1 cellular context compared by ENCODE assay signal in the genomic region with DNA sequence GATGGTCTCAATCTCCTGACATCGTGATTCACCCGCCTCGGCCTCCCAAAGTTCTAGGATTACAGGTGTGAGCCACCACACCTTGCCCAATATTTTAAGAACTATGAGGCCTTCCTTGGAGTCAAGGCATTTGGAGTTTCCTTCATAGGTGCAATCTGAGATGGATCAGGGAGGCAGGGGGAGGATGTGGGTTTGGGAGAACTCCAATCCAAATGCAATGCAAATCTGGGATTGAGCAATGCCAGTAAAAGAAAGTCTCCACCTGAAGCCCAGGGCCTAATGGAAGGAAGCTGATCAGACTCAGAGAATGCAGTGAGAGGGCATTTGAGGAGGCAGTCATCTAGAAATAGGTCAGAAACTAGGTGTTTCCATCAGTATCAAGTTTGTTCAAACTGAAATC.
TF ChIP-seq lines count a peak whose summit lies in the region.

No MANE protein-coding gene starts in this region.

TF ChIP-seq in HepG2, 621 proteins besides CTCF, POLR2A, EP300 and RAD21 (continued from another document):
- TF ChIP-seq, protein P1, sequence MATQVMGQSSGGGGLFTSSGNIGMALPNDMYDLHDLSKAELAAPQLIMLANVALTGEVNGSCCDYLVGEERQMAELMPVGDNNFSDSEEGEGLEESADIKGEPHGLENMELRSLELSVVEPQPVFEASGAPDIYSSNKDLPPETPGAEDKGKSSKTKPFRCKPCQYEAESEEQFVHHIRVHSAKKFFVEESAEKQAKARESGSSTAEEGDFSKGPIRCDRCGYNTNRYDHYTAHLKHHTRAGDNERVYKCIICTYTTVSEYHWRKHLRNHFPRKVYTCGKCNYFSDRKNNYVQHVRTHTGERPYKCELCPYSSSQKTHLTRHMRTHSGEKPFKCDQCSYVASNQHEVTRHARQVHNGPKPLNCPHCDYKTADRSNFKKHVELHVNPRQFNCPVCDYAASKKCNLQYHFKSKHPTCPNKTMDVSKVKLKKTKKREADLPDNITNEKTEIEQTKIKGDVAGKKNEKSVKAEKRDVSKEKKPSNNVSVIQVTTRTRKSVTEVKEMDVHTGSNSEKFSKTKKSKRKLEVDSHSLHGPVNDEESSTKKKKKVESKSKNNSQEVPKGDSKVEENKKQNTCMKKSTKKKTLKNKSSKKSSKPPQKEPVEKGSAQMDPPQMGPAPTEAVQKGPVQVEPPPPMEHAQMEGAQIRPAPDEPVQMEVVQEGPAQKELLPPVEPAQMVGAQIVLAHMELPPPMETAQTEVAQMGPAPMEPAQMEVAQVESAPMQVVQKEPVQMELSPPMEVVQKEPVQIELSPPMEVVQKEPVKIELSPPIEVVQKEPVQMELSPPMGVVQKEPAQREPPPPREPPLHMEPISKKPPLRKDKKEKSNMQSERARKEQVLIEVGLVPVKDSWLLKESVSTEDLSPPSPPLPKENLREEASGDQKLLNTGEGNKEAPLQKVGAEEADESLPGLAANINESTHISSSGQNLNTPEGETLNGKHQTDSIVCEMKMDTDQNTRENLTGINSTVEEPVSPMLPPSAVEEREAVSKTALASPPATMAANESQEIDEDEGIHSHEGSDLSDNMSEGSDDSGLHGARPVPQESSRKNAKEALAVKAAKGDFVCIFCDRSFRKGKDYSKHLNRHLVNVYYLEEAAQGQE (IDR thresholded peaks at IDR 0.05; ENCODE audit: borderline replicate concordance in 1 of 2, low read depth in 1 of 2, low read length in 2 of 2), result no peak
- TF ChIP-seq ARHGAP35 (CRISPR knock-in tag; IDR thresholded peaks at IDR 0.05; ENCODE audit: borderline replicate concordance) (no peak), KDM1A (CRISPR knock-in tag; IDR thresholded peaks at IDR 0.05) (no peak), KDM6A (CRISPR knock-in tag; IDR thresholded peaks at IDR 0.05; ENCODE audit: low read depth) (no peak), RARG (CRISPR knock-in tag; IDR thresholded peaks at IDR 0.05; ENCODE audit: low read depth) (no peak), RARA (CRISPR knock-in tag; IDR thresholded peaks at IDR 0.05) (no peak), ZNF136 (CRISPR knock-in tag; IDR thresholded peaks at IDR 0.05; ENCODE audit: low read depth) (no peak), ZNF121 (CRISPR knock-in tag; IDR thresholded peaks at IDR 0.05) (no peak), SOX13 (IDR thresholded peaks at IDR 0.05) (no peak), SOX13 (CRISPR knock-in tag; conservative IDR thresholded peaks at IDR 0.05 in 1 of 2, IDR thresholded peaks at IDR 0.05 in 1 of 2) (no peak), GABPB1 (CRISPR knock-in tag; IDR thresholded peaks at IDR 0.05) (no peak), ZNF451 (CRISPR knock-in tag; IDR thresholded peaks at IDR 0.05) (no peak), ZNF225 (CRISPR knock-in tag; IDR thresholded peaks at IDR 0.05) (no peak)
- TF ChIP-seq, protein P2, sequence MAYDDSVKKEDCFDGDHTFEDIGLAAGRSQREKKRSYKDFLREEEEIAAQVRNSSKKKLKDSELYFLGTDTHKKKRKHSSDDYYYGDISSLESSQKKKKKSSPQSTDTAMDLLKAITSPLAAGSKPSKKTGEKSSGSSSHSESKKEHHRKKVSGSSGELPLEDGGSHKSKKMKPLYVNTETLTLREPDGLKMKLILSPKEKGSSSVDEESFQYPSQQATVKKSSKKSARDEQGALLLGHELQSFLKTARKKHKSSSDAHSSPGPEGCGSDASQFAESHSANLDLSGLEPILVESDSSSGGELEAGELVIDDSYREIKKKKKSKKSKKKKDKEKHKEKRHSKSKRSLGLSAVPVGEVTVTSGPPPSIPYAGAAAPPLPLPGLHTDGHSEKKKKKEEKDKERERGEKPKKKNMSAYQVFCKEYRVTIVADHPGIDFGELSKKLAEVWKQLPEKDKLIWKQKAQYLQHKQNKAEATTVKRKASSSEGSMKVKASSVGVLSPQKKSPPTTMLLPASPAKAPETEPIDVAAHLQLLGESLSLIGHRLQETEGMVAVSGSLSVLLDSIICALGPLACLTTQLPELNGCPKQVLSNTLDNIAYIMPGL (CRISPR knock-in tag; IDR thresholded peaks at IDR 0.05; ENCODE audit: borderline replicate concordance in 1 of 2, low read depth in 1 of 2), result no peak
- TF ChIP-seq, protein P3, sequence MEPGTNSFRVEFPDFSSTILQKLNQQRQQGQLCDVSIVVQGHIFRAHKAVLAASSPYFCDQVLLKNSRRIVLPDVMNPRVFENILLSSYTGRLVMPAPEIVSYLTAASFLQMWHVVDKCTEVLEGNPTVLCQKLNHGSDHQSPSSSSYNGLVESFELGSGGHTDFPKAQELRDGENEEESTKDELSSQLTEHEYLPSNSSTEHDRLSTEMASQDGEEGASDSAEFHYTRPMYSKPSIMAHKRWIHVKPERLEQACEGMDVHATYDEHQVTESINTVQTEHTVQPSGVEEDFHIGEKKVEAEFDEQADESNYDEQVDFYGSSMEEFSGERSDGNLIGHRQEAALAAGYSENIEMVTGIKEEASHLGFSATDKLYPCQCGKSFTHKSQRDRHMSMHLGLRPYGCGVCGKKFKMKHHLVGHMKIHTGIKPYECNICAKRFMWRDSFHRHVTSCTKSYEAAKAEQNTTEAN (CRISPR knock-in tag; conservative IDR thresholded peaks at IDR 0.05), result no peak
- TF ChIP-seq, protein P4, sequence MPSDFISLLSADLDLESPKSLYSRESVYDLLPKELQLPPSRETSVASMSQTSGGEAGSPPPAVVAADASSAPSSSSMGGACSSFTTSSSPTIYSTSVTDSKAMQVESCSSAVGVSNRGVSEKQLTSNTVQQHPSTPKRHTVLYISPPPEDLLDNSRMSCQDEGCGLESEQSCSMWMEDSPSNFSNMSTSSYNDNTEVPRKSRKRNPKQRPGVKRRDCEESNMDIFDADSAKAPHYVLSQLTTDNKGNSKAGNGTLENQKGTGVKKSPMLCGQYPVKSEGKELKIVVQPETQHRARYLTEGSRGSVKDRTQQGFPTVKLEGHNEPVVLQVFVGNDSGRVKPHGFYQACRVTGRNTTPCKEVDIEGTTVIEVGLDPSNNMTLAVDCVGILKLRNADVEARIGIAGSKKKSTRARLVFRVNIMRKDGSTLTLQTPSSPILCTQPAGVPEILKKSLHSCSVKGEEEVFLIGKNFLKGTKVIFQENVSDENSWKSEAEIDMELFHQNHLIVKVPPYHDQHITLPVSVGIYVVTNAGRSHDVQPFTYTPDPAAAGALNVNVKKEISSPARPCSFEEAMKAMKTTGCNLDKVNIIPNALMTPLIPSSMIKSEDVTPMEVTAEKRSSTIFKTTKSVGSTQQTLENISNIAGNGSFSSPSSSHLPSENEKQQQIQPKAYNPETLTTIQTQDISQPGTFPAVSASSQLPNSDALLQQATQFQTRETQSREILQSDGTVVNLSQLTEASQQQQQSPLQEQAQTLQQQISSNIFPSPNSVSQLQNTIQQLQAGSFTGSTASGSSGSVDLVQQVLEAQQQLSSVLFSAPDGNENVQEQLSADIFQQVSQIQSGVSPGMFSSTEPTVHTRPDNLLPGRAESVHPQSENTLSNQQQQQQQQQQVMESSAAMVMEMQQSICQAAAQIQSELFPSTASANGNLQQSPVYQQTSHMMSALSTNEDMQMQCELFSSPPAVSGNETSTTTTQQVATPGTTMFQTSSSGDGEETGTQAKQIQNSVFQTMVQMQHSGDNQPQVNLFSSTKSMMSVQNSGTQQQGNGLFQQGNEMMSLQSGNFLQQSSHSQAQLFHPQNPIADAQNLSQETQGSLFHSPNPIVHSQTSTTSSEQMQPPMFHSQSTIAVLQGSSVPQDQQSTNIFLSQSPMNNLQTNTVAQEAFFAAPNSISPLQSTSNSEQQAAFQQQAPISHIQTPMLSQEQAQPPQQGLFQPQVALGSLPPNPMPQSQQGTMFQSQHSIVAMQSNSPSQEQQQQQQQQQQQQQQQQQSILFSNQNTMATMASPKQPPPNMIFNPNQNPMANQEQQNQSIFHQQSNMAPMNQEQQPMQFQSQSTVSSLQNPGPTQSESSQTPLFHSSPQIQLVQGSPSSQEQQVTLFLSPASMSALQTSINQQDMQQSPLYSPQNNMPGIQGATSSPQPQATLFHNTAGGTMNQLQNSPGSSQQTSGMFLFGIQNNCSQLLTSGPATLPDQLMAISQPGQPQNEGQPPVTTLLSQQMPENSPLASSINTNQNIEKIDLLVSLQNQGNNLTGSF (CRISPR knock-in tag; IDR thresholded peaks at IDR 0.05), result no peak
- TF ChIP-seq, protein P5, sequence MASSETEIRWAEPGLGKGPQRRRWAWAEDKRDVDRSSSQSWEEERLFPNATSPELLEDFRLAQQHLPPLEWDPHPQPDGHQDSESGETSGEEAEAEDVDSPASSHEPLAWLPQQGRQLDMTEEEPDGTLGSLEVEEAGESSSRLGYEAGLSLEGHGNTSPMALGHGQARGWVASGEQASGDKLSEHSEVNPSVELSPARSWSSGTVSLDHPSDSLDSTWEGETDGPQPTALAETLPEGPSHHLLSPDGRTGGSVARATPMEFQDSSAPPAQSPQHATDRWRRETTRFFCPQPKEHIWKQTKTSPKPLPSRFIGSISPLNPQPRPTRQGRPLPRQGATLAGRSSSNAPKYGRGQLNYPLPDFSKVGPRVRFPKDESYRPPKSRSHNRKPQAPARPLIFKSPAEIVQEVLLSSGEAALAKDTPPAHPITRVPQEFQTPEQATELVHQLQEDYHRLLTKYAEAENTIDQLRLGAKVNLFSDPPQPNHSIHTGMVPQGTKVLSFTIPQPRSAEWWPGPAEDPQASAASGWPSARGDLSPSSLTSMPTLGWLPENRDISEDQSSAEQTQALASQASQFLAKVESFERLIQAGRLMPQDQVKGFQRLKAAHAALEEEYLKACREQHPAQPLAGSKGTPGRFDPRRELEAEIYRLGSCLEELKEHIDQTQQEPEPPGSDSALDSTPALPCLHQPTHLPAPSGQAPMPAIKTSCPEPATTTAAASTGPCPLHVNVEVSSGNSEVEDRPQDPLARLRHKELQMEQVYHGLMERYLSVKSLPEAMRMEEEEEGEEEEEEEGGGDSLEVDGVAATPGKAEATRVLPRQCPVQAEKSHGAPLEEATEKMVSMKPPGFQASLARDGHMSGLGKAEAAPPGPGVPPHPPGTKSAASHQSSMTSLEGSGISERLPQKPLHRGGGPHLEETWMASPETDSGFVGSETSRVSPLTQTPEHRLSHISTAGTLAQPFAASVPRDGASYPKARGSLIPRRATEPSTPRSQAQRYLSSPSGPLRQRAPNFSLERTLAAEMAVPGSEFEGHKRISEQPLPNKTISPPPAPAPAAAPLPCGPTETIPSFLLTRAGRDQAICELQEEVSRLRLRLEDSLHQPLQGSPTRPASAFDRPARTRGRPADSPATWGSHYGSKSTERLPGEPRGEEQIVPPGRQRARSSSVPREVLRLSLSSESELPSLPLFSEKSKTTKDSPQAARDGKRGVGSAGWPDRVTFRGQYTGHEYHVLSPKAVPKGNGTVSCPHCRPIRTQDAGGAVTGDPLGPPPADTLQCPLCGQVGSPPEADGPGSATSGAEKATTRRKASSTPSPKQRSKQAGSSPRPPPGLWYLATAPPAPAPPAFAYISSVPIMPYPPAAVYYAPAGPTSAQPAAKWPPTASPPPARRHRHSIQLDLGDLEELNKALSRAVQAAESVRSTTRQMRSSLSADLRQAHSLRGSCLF (CRISPR knock-in tag; IDR thresholded peaks at IDR 0.05; ENCODE audit: borderline replicate concordance), result no peak
